ENCODE assay signal across 13 cellular contexts in the genomic region with DNA sequence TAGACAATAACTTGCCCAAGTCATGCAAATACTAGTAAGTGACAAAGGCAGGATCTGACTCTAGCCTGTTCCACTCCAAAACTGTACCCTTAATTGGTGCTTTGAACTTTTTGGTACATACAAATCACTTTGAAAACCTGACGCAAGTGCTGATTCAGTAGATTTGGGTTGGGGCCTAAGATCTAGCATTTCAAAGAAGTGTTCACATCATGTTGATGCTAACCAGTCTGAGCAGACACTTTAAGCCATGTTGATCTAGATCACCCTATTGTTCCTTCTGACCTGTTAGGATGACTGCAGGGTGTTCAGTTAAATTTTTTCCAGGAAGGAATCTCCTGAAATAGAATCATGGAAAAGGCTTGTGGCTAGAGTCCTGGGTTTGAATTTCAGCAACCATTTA. TPM values are rescaled to one million over a fixed set of nuclear protein-coding genes. Genes with fewer than 3 reads are reported as not detected.
DNase-seq lines count a peak whose midpoint lies in the region; ATAC-seq, FAIRE-seq and TF ChIP-seq lines count a peak whose summit lies in the region.
"Had no signal": no experiment of that assay in that cellular context is flagged by ENCODE, and none has a peak within 500 bp of the region (broad histone marks: within the 10 kb centered on the region; RNA-seq: fewer than 3 reads in every experiment).

No MANE protein-coding gene starts in this region.

- TF ChIP-seq RAD21 in HepG2 (CRISPR knock-in tag; IDR thresholded peaks at IDR 0.05) (no peak), GM12878 (IDR thresholded peaks at IDR 0.05; ENCODE audit: insufficient read depth, low read depth, low read length) (no peak)

- RAD21 ChIA-PET in GM12878 (lab: Charles Lee; ENCODE audit: unreplicated experiment) = interaction anchor here (0.7 to 15.3 kb wide), 7 partner anchors 9 to 94 kb away, joined by 3 to 395 read pairs (median 4); a partner anchor contains a TSS

- no peak overlapping the region for H3K9ac ChIP-seq in HepG2 (ENCODE audit: insufficient read depth, low read depth, low read length)
- no peak overlapping the region for H3K9ac ChIP-seq in GM12878 (ENCODE audit: control insufficient read depth, insufficient read depth, low read length)

- POLR2A ChIA-PET in HepG2 (lab: Yijun Ruan, JAX) (no interaction called here), GM12878 (lab: Charles Lee) (interaction anchor here (0.8 to 15.5 kb wide), 8 partner anchors 9 to 143 kb away, joined by 3 to 240 read pairs (median 3); a partner anchor contains a TSS)

- H3K27ac ChIP-seq in HepG2 (ENCODE audit: extremely low read length, insufficient read depth, low read length) = no peak overlapping the region
- H3K27ac ChIP-seq in right lobe of liver = no peak overlapping the region
- peak overlapping the region; percentile 58; the same call in 1 of the 2 replicates for H3K27ac ChIP-seq in GM12878 (ENCODE audit: control insufficient read depth, insufficient read depth)
- peak overlapping the region; percentile 42 to 99 (median 81) for H3K27ac ChIP-seq in thyroid gland
- H3K27ac ChIP-seq: SJSA1 had no signal

- H3K79me2 ChIP-seq in HepG2 (ENCODE audit: insufficient read depth, low read length) (no peaks in the 10 kb centered on the region), GM12878 (ENCODE audit: control insufficient read depth, insufficient read depth, low read length) (no peaks in the 10 kb centered on the region)

- H4K20me1 ChIP-seq in HepG2 (ENCODE audit: insufficient read depth, low read length) (no peaks in the 10 kb centered on the region), GM12878 (ENCODE audit: control insufficient read depth, insufficient read depth) (no peaks in the 10 kb centered on the region)

- TF ChIP-seq POLR2A in HepG2 (IDR thresholded peaks at IDR 0.05; ENCODE audit: insufficient read depth in 1 of 2, low read depth in 2 of 2, low read length in 2 of 2) (no peak), right lobe of liver (IDR thresholded peaks at IDR 0.05) (no peak), GM12878 (IDR thresholded peaks at IDR 0.05; ENCODE audit: low read depth, low read length) (no peak), thyroid gland (IDR thresholded peaks at IDR 0.05) (no peak)

- TF ChIP-seq EP300 in HepG2 (IDR thresholded peaks at IDR 0.05; ENCODE audit: low read depth in 2 of 2, low read length in 2 of 2) (no peak), HepG2 (CRISPR knock-in tag; IDR thresholded peaks at IDR 0.05; ENCODE audit: borderline replicate concordance) (no peak), GM12878 (IDR thresholded peaks at IDR 0.05; ENCODE audit: borderline replicate concordance in 1 of 2, control insufficient read depth in 1 of 2, low read depth in 2 of 2, low read length in 2 of 2) (no peak)

- CTCF ChIA-PET in HepG2 (lab: Yijun Ruan, JAX; ENCODE audit: low intra/inter-chr PET ratio, low total read pairs) (no interaction called here), GM12878 (lab: Yijun Ruan, JAX) (interaction anchor here (0.9 to 4.3 kb wide), 12 partner anchors 8 to 215 kb away, joined by 3 to 26 read pairs (median 6); no protein-coding TSS in a partner anchor)

- H2AFZ ChIP-seq in HepG2 (ENCODE audit: low read length) (no peak overlapping the region), GM12878 (ENCODE audit: control insufficient read depth, low read depth, low read length) (peak overlapping the region; percentile 81; the same call in 1 of the 2 replicates)

- SMC1A ChIA-PET in GM12878 (lab: Charles Lee; ENCODE audit: uncharacterized antibody, unreplicated experiment) = interaction anchor here (0.9 to 19.8 kb wide), 14 partner anchors 7 to 214 kb away, joined by 3 to 283 read pairs (median 13); a partner anchor contains a TSS

- no peak for FAIRE-seq in HepG2 (lab: Jason Lieb, UNC)
- FAIRE-seq in GM12878 (lab: Jason Lieb, UNC) = no peak

- in situ Hi-C loops in HepG2 (cut with HindIII; ENCODE audit: extremely low pct_ligation_motif_present, low pct_unique_long_range_greater_than_20kb) = no loop called here
- in situ Hi-C loops in GM12878 (cut with MboI) = no loop called here

- ATAC-seq in HepG2 = no peak
- no peak for ATAC-seq in right lobe of liver
- peak; percentile 28 for ATAC-seq in HG03342 (IDR thresholded peaks at IDR 0.05; ENCODE audit: unreplicated experiment)
- ATAC-seq in GM12878 = peak; percentile 48
- no peak for ATAC-seq in HG02973 (IDR thresholded peaks at IDR 0.05; ENCODE audit: unreplicated experiment)
- ATAC-seq in sciatic nerve = no peak

- TF ChIP-seq CTCF in HepG2 (CRISPR knock-in tag; IDR thresholded peaks at IDR 0.05) (no peak), right lobe of liver (IDR thresholded peaks at IDR 0.05) (no peak), GM12878 (IDR thresholded peaks at IDR 0.05 in 2 of 3, conservative IDR thresholded peaks at IDR 0.05 in 1 of 3; ENCODE audit: control insufficient read depth in 2 of 3, extremely low read depth in 1 of 3, insufficient read depth in 1 of 3, low read depth in 3 of 3, low read length in 3 of 3) (no peak), thyroid gland (IDR thresholded peaks at IDR 0.05) (no peak)

- H3K4me3 ChIP-seq in HepG2 (replicated peaks in 1 of 3; ENCODE audit: insufficient read depth in 1 of 3, low read depth in 2 of 3, low read length in 3 of 3) (no peak overlapping the region), right lobe of liver (no peak overlapping the region), GM12878 (no peak overlapping the region), thyroid gland (replicated peaks in 1 of 3) (no peak overlapping the region)
- H3K4me3 ChIP-seq: SJSA1 had no signal

- no peak for DNase-seq in HepG2 (ENCODE audit: low spot score)
- no peak for DNase-seq in right lobe of liver
- no peak for DNase-seq in GM12878 (ENCODE audit: low read depth, low spot score)
- DNase-seq in thyroid gland = no peak
- DNase-seq in stimulated activated CD4-positive, alpha-beta T cell treated with anti-CD3 and anti-CD28 coated beads, Interleukin-2, amount 100 ng/mL, for 24 hours = no peak
- DNase-seq in sciatic nerve (ENCODE audit: low spot score) = no peak
- DNase-seq: CD4-positive, CD25-positive, alpha-beta regulatory T cell; GOT3; NCI-H1417; NCI-H2029 had no signal

- H3K4me2 ChIP-seq in HepG2 (ENCODE audit: low read depth, low read length) (no peak overlapping the region), GM12878 (ENCODE audit: control insufficient read depth, insufficient read depth) (peak overlapping the region; percentile 21; the same call in 1 of the 2 replicates)

- WGBS in HepG2 (ENCODE audit: low lambda C conversion rate) = 81% methylated on average over 1 of the region's 1 CpG
- 71% methylated on average over 1 of the region's 1 CpG for WGBS in right lobe of liver (ENCODE audit: insufficient coverage, low coverage, low lambda C conversion rate, missing lambda C conversion rate)
- 0% methylated on average over 1 of the region's 1 CpG for WGBS in GM12878 (ENCODE audit: insufficient coverage, insufficient replicate concordance, low lambda C conversion rate, missing lambda C conversion rate)
- 90 to 100% methylated on average over 1 of the region's 1 CpG for WGBS in thyroid gland, 2 donors

- H3K4me1 ChIP-seq in HepG2 (ENCODE audit: insufficient read depth, low read length) = peaks cover 60% of the 10 kb centered on the region
- H3K4me1 ChIP-seq in right lobe of liver = peaks cover 0 to 21% (median 6%) of the 10 kb centered on the region in 4 donors
- H3K4me1 ChIP-seq in GM12878 (ENCODE audit: control insufficient read depth, insufficient read depth, low read length) = peaks cover 31% of the 10 kb centered on the region
- peaks cover 34 to 58% of the 10 kb centered on the region in 2 donors for H3K4me1 ChIP-seq in thyroid gland

- H3K36me3 ChIP-seq in HepG2 (replicated peaks in 1 of 2; ENCODE audit: control insufficient read depth in 1 of 2, insufficient read depth in 2 of 2, low read length in 2 of 2) = no peaks in the 10 kb centered on the region
- H3K36me3 ChIP-seq in right lobe of liver = no peaks in the 10 kb centered on the region
- no peaks in the 10 kb centered on the region for H3K36me3 ChIP-seq in GM12878 (ENCODE audit: control insufficient read depth in 2 of 2, insufficient read depth in 2 of 2, low read length in 1 of 2)
- H3K36me3 ChIP-seq in thyroid gland = no peaks in the 10 kb centered on the region
- H3K36me3 ChIP-seq: SJSA1 had no signal

- H3K27me3 ChIP-seq in HepG2 (ENCODE audit: control insufficient read depth in 1 of 2, insufficient read depth in 2 of 2, low read length in 2 of 2) (no peaks in the 10 kb centered on the region), right lobe of liver (no peaks in the 10 kb centered on the region), GM12878 (replicated peaks in 1 of 2; ENCODE audit: control insufficient read depth in 2 of 2, insufficient read depth in 2 of 2, low read length in 1 of 2) (no peaks in the 10 kb centered on the region), thyroid gland (no peaks in the 10 kb centered on the region)
- H3K27me3 ChIP-seq: SJSA1 had no signal

- intact Hi-C loops in HepG2 (cut with micrococcal nuclease; ENCODE audit: unreplicated experiment) (no loop called here), right lobe of liver (cut with DNase I) (no loop called here), GM12878 (cut with micrococcal nuclease; ENCODE audit: unreplicated experiment) (no loop called here), thyroid gland (cut with DNase I) (no loop called here), sciatic nerve (cut with DNase I) (no loop called here)

- BruUV-seq in HepG2 (replicated peaks; lab: Mats Ljungman, UMichigan) (no TSS peak), GM12878 (replicated peaks; lab: Mats Ljungman, UMichigan) (no TSS peak)

- H3K9me3 ChIP-seq in HepG2 (ENCODE audit: low read length) = no peaks in the 10 kb centered on the region
- H3K9me3 ChIP-seq in right lobe of liver = no peaks in the 10 kb centered on the region
- H3K9me3 ChIP-seq in GM12878 (replicated peaks; ENCODE audit: control insufficient read depth, insufficient read depth, low read length) = peaks cover 2% of the 10 kb centered on the region; the same call in 2 of the 3 replicates
- no peaks in the 10 kb centered on the region for H3K9me3 ChIP-seq in thyroid gland
- H3K9me3 ChIP-seq: SJSA1 had no signal

RNA-seq across cellular contexts. Expression of a gene that starts 57.7 kb away (rescaled TPM):
- total RNA-seq in HepG2 (2016; rRNA removed; fragmentation: Illumina TruSeq; extraction: Trizol) = 7.7 and 8.3 TPM in 2 replicates
- 1.8 and 3.2 TPM in 2 replicates for total RNA-seq in HepG2 (2016; cell fraction: cytosol; rRNA removed; fragmentation: Illumina TruSeq; extraction: Trizol; ENCODE audit: low read depth)
- total RNA-seq in HepG2 (2016; cell fraction: insoluble cytoplasmic fraction; rRNA removed; fragmentation: Illumina TruSeq; extraction: Trizol) = 8.3 and 11.9 TPM in 2 replicates
- 3.4 and 3.7 TPM in 2 replicates for total RNA-seq in HepG2 (2016; cell fraction: membrane; rRNA removed; fragmentation: Illumina TruSeq; extraction: Trizol)
- total RNA-seq in HepG2 (2016; cell fraction: nucleus; rRNA removed; fragmentation: Illumina TruSeq; extraction: Trizol) = 13.4 and 15.2 TPM in 2 replicates
- polyA plus RNA-seq in HepG2 (2011; rRNA removed) = 25.0 and 26.7 TPM in 2 replicates
- polyA plus RNA-seq in HepG2 (2011; cell fraction: cytosol; rRNA removed) = 15.9 and 21.3 TPM in 2 replicates
- 38.4 and 39.5 TPM in 2 replicates for polyA plus RNA-seq in HepG2 (2011; cell fraction: nucleus; rRNA removed)
- 21.1 and 22.8 TPM in 2 replicates for polyA plus RNA-seq in HepG2 (2012)
- 0.06 and 0.08 TPM in 2 replicates for polyA plus RNA-seq in HepG2 (2016; cell fraction: cytosol; fragmentation: Illumina TruSeq; extraction: Trizol; ENCODE audit: low read depth)
- polyA plus RNA-seq in HepG2 (2016; cell fraction: insoluble cytoplasmic fraction; fragmentation: Illumina TruSeq; extraction: Trizol; ENCODE audit: low read depth) = 5.3 and 5.4 TPM in 2 replicates
- 0.40 and 0.56 TPM in 2 replicates for polyA plus RNA-seq in HepG2 (2016; cell fraction: membrane; fragmentation: Illumina TruSeq; extraction: Trizol; ENCODE audit: low read depth)
- polyA plus RNA-seq in HepG2 (2016; cell fraction: nucleus; fragmentation: Illumina TruSeq; extraction: Trizol; ENCODE audit: insufficient read depth, low read depth) = 8.8 and 10.3 TPM in 2 replicates
- 100 and 104 TPM in 2 replicates for polyA minus RNA-seq in HepG2 (2011; rRNA and poly(A)+ RNA removed; ENCODE audit: low replicate concordance)
- 49.4 and 55.2 TPM in 2 replicates for polyA minus RNA-seq in HepG2 (2011; cell fraction: cytosol; rRNA and poly(A)+ RNA removed)
- polyA minus RNA-seq in HepG2 (2011; cell fraction: nucleus; rRNA and poly(A)+ RNA removed) = 151 and 216 TPM in 2 replicates
- total RNA-seq in right lobe of liver = 10 to 100 TPM; 27.3 to 49.9 (median 40.0) TPM
- 102 and 104 TPM in 2 replicates for total RNA-seq in GM12878 (2013; cell fraction: nucleolus; rRNA removed)
- total RNA-seq in GM12878 (2014; rRNA removed) = 23.9 and 25.7 TPM in 2 replicates
- 30.2 and 33.9 TPM in 2 replicates for total RNA-seq in GM12878 (2014; rRNA removed; fragmentation: Illumina TruSeq; extraction: Trizol)
- 33.1 and 39.4 TPM in 2 replicates for total RNA-seq in GM12878 (2021)
- polyA plus RNA-seq in GM12878 (2011; ENCODE audit: low read depth) = 21.3 TPM
- 31.4 and 36.5 TPM in 2 replicates for polyA plus RNA-seq in GM12878 (2011; rRNA removed)
- polyA plus RNA-seq in GM12878 (2011; cell fraction: cytosol; rRNA removed) = 21.4 and 25.0 TPM in 2 replicates
- 21.2 and 29.0 TPM in 2 replicates for polyA plus RNA-seq in GM12878 (2011; cell fraction: nucleus; rRNA removed)
- 13.5 and 16.5 TPM in 2 replicates for polyA plus RNA-seq in GM12878 (2012)
- 19.5 and 20.2 TPM in 2 replicates for polyA plus RNA-seq in GM12878 (2014; fragmentation: Illumina TruSeq; extraction: Trizol)
- 10 to 100 TPM in 1 of 2 experiments, 1 to 10 TPM in 1; 6.9 to 20.3 TPM for polyA plus RNA-seq in GM12878 (2014; fragmentation: Nextera tagmentation; extraction: Ambion mirVana)
- 18.0 and 20.6 TPM in 2 replicates for polyA plus RNA-seq in GM12878 (2014; rRNA removed)
- polyA plus RNA-seq in GM12878 (2016; fragmentation: Nextera tagmentation; extraction: Ambion mirVana) = 10 to 100 TPM; 11.9 to 13.3 TPM
- 95.5 and 102 TPM in 2 replicates for polyA minus RNA-seq in GM12878 (2011; rRNA and poly(A)+ RNA removed)
- 19.8 and 20.8 TPM in 2 replicates for polyA minus RNA-seq in GM12878 (2011; cell fraction: cytosol; rRNA and poly(A)+ RNA removed)
- 55.7 and 75.5 TPM in 2 replicates for polyA minus RNA-seq in GM12878 (2011; cell fraction: nucleus; rRNA and poly(A)+ RNA removed)
- total RNA-seq in thyroid gland = 10 to 100 TPM; 51.5 to 69.5 (median 66.1) TPM
- total RNA-seq in sciatic nerve = 42.2 TPM

Comparison
In these comparisons a context has a peak if more than half of its experiments do, and no peak if none do; other contexts are left out.
1. ATAC-seq: peak in HG03342 (single experiment) and GM12878 (single experiment); none in HepG2 (single experiment), right lobe of liver (0 of 4), HG02973 (single experiment) and sciatic nerve (single experiment).
2. H3K27ac ChIP-seq: peak in GM12878 (single experiment) and thyroid gland (3 of 3); none in HepG2 (single experiment) and right lobe of liver (0 of 3).